17 cellular contexts compared by ENCODE assay signal in the genomic region with DNA sequence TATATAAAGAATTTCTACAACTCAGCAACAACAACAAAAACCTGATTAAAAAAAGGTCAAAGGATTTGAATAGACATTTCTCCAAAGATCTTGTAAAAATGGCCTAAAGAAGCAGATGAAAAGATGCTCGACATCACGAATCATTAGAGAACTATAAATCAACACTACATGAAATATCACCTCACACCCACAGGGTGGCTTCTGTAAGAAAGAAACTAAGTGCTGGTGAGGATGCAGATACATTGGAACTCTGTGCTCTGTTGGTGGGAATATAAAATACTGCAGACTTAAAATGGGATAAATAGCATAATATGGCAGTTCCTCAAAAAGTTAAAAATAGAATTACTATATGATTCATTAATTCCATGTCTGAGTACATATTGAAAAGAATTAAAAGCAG.
"Had no signal": no experiment of that assay in that cellular context is flagged by ENCODE, and none has a peak within 500 bp of the region (broad histone marks: within the 10 kb centered on the region; RNA-seq: fewer than 3 reads in every experiment).

No MANE protein-coding gene starts in this region.

- H3K27me3 ChIP-seq: left lung, spleen had no signal

- H3K9me3 Mint-ChIP-seq: activated naive CD4-positive, alpha-beta T cell treated with anti-CD3 and anti-CD28 coated beads, Interleukin-2, amount 50 U/mL, for 24 hours; effector memory CD8-positive, alpha-beta T cell had no signal

- H3K4me3 Mint-ChIP-seq: activated naive CD4-positive, alpha-beta T cell treated with anti-CD3 and anti-CD28 coated beads, Interleukin-2, amount 50 U/mL, for 24 hours; effector memory CD8-positive, alpha-beta T cell had no signal

- H3K36me3 ChIP-seq: left lung, spleen had no signal

- H3K4me1 ChIP-seq: left lung, spleen had no signal

- H3K4me1 Mint-ChIP-seq: activated naive CD4-positive, alpha-beta T cell treated with anti-CD3 and anti-CD28 coated beads, Interleukin-2, amount 50 U/mL, for 24 hours had no signal

- H3K27ac Mint-ChIP-seq: activated naive CD4-positive, alpha-beta T cell treated with anti-CD3 and anti-CD28 coated beads, Interleukin-2, amount 50 U/mL, for 24 hours; effector memory CD8-positive, alpha-beta T cell had no signal

- H3K27ac ChIP-seq: epithelial cell of prostate, left lung, spleen, VCaP had no signal

- H3K27me3 Mint-ChIP-seq: activated naive CD4-positive, alpha-beta T cell treated with anti-CD3 and anti-CD28 coated beads, Interleukin-2, amount 50 U/mL, for 24 hours had no signal

- ATAC-seq: effector memory CD8-positive, alpha-beta T cell; left lung had no signal

- H3K36me3 Mint-ChIP-seq: activated naive CD4-positive, alpha-beta T cell treated with anti-CD3 and anti-CD28 coated beads, Interleukin-2, amount 50 U/mL, for 24 hours had no signal

- H3K9me3 ChIP-seq: left lung, spleen had no signal

- H3K4me3 ChIP-seq: left lung, spleen had no signal

- DNase-seq: activated CD4-positive, alpha-beta T cell treated with anti-CD3 and anti-CD28 coated beads for 1 hour; activated CD4-positive, alpha-beta T cell treated with anti-CD3 and anti-CD28 coated beads, Interleukin-2, amount 50 U/mL, for 48 hours; activated gamma-delta T cell; dermis blood vessel endothelial cell; effector memory CD8-positive, alpha-beta T cell; foreskin melanocyte; head of caudate nucleus; left lung; mammary epithelial cell; occipital lobe; retina; spleen; stimulated activated naive CD4-positive, alpha-beta T cell; T-helper 2 cell had no signal
